In the genomic region with DNA sequence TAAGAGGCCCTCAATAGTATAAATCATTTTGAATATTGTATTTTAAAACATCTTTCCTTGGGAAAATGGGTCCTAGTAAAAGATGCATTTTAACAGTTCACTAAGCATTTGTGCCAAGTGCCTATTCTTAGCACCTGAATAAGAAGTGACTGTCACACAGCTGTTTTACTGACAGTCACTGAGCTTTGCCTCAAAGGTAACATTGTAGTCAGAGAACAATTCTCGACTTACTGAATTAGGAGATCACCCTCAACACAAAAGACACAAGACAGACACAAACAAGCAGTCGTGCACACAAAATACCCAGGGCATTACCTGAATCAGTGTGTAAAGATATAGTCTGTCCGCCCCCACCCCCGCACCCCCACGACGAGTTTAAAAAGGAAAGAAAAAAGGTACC, we compare ENCODE assay signal across 8 cellular contexts. TPM values are rescaled to one million over a fixed set of nuclear protein-coding genes. Genes with fewer than 3 reads are reported as not detected.
A peak's percentile ranks its signal among the peaks of the same experiment; 100 is the strongest.
DNase-seq lines count a peak whose midpoint lies in the region; ATAC-seq and TF ChIP-seq lines count a peak whose summit lies in the region.
"Had no signal": no experiment of that assay in that cellular context is flagged by ENCODE, and none has a peak within 500 bp of the region (broad histone marks: within the 10 kb centered on the region; RNA-seq: fewer than 3 reads in every experiment).

No MANE protein-coding gene starts in this region.

- H3K4me3 ChIP-seq in body of pancreas (peak overlapping the region; percentile 2 to 10), left lung (peak overlapping the region in 1 of 2 donors; percentile 13), stomach smooth muscle (ENCODE audit: low read length in 2 of 2) (peak overlapping the region; percentile 62 to 74)

- TF ChIP-seq POLR2A in body of pancreas (IDR thresholded peaks at IDR 0.05), result no peak

- intact Hi-C loops in body of pancreas (cut with DNase I) (no loop called here), left lung (cut with DNase I) (no loop called here)

- H3K4me1 ChIP-seq in body of pancreas (peaks cover 12% of the 10 kb centered on the region), left lung (no peaks in the 10 kb centered on the region), stomach smooth muscle (ENCODE audit: control insufficient read depth, insufficient read depth, low read length) (no peaks in the 10 kb centered on the region)

- H3K27me3 ChIP-seq in body of pancreas (no peaks in the 10 kb centered on the region), left lung (peaks cover 16 to 57% of the 10 kb centered on the region in 2 donors), stomach smooth muscle (ENCODE audit: control insufficient read depth in 1 of 2, insufficient read depth in 2 of 2, low read length in 2 of 2) (peaks cover 0 to 2% of the 10 kb centered on the region in 2 donors)

- WGBS in body of pancreas, 2 donors, result 0 to 2% methylated on average over 6 of the region's 6 CpGs

- TF ChIP-seq CTCF in body of pancreas (IDR thresholded peaks at IDR 0.05) (no peak), left lung (IDR thresholded peaks at IDR 0.05) (no peak)

- H3K27ac ChIP-seq in body of pancreas (peak overlapping the region in 3 of 4 donors; percentile 21 to 37 (median 24)), left lung (no peak overlapping the region), stomach smooth muscle (ENCODE audit: low read length) (no peak overlapping the region)

- DNase-seq in NCI-H1694 treated with DMSO at 0.1 percent for 48 hours (lab: John Stamatoyannopoulos, UW) (peak; percentile 44), body of pancreas (no peak), left lung (no peak), superior temporal gyrus (ENCODE audit: extremely low spot score) (no peak), NCI-H2029 (lab: John Stamatoyannopoulos, UW) (no peak), H4 (ENCODE audit: low spot score) (no peak)

- H3K9me3 ChIP-seq in body of pancreas, result no peaks in the 10 kb centered on the region
- H3K9me3 ChIP-seq in left lung, result no peaks in the 10 kb centered on the region
- no peaks in the 10 kb centered on the region for H3K9me3 ChIP-seq in stomach smooth muscle (ENCODE audit: control insufficient read depth in 2 of 2, low read length in 2 of 2)

- H3K36me3 ChIP-seq in body of pancreas (replicated peaks in 1 of 2; ENCODE audit: insufficient read depth in 1 of 2, low read depth in 2 of 2) (no peaks in the 10 kb centered on the region), left lung (no peaks in the 10 kb centered on the region), stomach smooth muscle (ENCODE audit: control insufficient read depth in 2 of 2, insufficient read depth in 2 of 2, low read length in 2 of 2) (no peaks in the 10 kb centered on the region)

- H3K9ac ChIP-seq in stomach smooth muscle (ENCODE audit: low read length in 2 of 2), result peak overlapping the region in 1 of 2 donors; percentile 54

- ATAC-seq in body of pancreas (no peak), left lung (peak; percentile 50)

RNA-seq across cellular contexts. Expression of gene ESRRG, which starts 0.4 kb away (rescaled TPM):
- total RNA-seq in body of pancreas (10 to 100 TPM; 13.5 to 18.7 TPM), left lung (under 1 TPM; 0.29 to 0.63 TPM)
- 0.72 and 0.76 TPM in 2 replicates for total RNA-seq in H4 (2014; rRNA removed; shearing (Covaris generic))
- total RNA-seq: lung microvascular endothelial cell had no signal

Comparison
In these comparisons a context has a peak if more than half of its experiments do, and no peak if none do; other contexts are left out.
1. H3K27ac ChIP-seq: peak in body of pancreas (3 of 4); none in left lung (0 of 2) and stomach smooth muscle (single experiment).